In the genomic region with DNA sequence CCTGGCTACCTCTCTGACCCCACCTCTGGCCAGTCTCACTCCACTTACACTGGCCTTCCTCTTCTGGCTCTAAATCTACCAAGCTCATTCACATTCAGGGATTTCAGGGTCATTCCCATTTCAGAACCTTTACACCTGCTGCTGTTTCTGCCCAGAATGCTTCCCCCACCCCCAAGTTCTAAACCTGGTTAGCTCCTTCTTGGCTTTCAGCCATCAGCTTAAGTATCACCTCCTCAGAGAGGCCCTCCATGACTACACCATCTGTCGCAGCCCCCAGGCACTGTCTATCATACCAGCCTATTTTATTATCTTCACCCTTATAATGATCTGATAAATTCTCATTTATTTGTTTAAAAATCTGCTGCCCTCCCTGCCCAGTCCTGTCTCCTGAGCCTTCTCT, we compare ENCODE assay signal across 17 cellular contexts.
"Had no signal": no experiment of that assay in that cellular context is flagged by ENCODE, and none has a peak within 500 bp of the region (broad histone marks: within the 10 kb centered on the region; RNA-seq: fewer than 3 reads in every experiment).

No MANE protein-coding gene starts in this region.

- H3K4me1 ChIP-seq: lower lobe of right lung had no signal

- H3K36me3 ChIP-seq: esophagus squamous epithelium, lower lobe of right lung, sigmoid colon, suprapubic skin, upper lobe of left lung had no signal

- ATAC-seq: activated T-cell treated with anti-CD3 and anti-CD28 coated beads, Interleukin-2, amount 50 U/mL, for 4 hours; lower lobe of right lung; stimulated activated naive CD8-positive, alpha-beta T cell treated with anti-CD3 and anti-CD28 coated beads, Interleukin-15, Interleukin-2, amounts not matched to agents 100 U/mL and 50 U/mL, for 24 hours had no signal

- H3K4me3 ChIP-seq: esophagus squamous epithelium, lower lobe of right lung, sigmoid colon, suprapubic skin, upper lobe of left lung had no signal

- H3K4me3 Mint-ChIP-seq: activated naive CD8-positive, alpha-beta T cell treated with anti-CD3 and anti-CD28 coated beads, Interleukin-2, amount 10 ng/mL, durations not matched to agents 7 days and 5 days; activated T-cell treated with anti-CD3 and anti-CD28 coated beads, Interleukin-2, amount 50 U/mL, for 4 hours had no signal

- H3K27ac Mint-ChIP-seq: activated naive CD8-positive, alpha-beta T cell treated with anti-CD3 and anti-CD28 coated beads, Interleukin-2, amount 10 ng/mL, durations not matched to agents 7 days and 5 days; mesothelial cell of epicardium; progenitor cell of endocrine pancreas had no signal

- H3K9me3 Mint-ChIP-seq: mesothelial cell of epicardium had no signal

- H3K4me1 Mint-ChIP-seq: activated naive CD8-positive, alpha-beta T cell treated with anti-CD3 and anti-CD28 coated beads, Interleukin-2, amount 10 ng/mL, durations not matched to agents 7 days and 5 days had no signal

- H3K36me3 Mint-ChIP-seq: activated naive CD8-positive, alpha-beta T cell treated with anti-CD3 and anti-CD28 coated beads, Interleukin-2, amount 10 ng/mL, durations not matched to agents 7 days and 5 days; mesothelial cell of epicardium had no signal

- DNase-seq: activated CD4-positive, alpha-beta T cell treated with anti-CD3 and anti-CD28 coated beads for 1 hour; activated CD4-positive, alpha-beta T cell treated with anti-CD3 and anti-CD28 coated beads, Interleukin-2, amount 50 U/mL, for 48 hours; activated gamma-delta T cell; activated naive CD8-positive, alpha-beta T cell treated with anti-CD3 and anti-CD28 coated beads, Interleukin-2, amount 10 ng/mL, durations not matched to agents 7 days and 5 days; activated T-cell treated with anti-CD3 and anti-CD28 coated beads, Interleukin-2, amount 50 U/mL, for 4 hours; aorta; esophagus squamous epithelium; lower lobe of right lung; sigmoid colon; stimulated activated CD4-positive, alpha-beta T cell treated with anti-CD3 and anti-CD28 coated beads, Interleukin-2, amount 100 ng/mL, for 48 hours; stimulated activated CD8-positive, alpha-beta memory T cell treated with anti-CD3 and anti-CD28 coated beads, Interleukin-4, amount 100 ng/mL, for 48 hours; stimulated activated naive CD8-positive, alpha-beta T cell treated with anti-CD3 and anti-CD28 coated beads, Interleukin-15, Interleukin-2, amounts not matched to agents 100 U/mL and 50 U/mL, for 24 hours; SW 1271; upper lobe of left lung had no signal

- H3K9me3 ChIP-seq: esophagus squamous epithelium, lower lobe of right lung, sigmoid colon, suprapubic skin, upper lobe of left lung had no signal

- H3K27ac ChIP-seq: esophagus squamous epithelium, lower lobe of right lung, sigmoid colon, suprapubic skin, upper lobe of left lung had no signal
